Comparison of ENCODE assay signal across 7 cellular contexts in the genomic region with DNA sequence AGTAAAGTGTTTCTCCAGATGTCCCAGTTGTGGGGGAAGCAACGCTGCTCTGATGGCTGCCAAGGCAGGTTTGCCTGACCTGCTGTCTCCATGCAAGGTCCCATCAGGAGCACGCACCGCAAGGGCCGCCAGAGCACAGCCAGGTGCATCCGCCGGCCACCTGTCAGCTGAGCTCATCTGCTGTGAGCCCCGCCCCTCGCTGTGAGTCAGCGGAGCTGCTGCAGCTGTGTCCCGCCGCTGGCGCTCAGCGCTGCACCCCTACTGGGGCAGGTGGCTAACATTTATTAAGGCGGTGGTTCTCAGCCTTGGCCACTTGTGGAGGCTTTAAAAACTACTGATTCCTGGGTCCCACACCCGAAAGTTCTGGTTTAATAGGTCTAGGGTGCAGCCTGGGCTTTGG.
DNase-seq lines count a peak whose midpoint lies in the region; ATAC-seq and TF ChIP-seq lines count a peak whose summit lies in the region.

No MANE protein-coding gene starts in this region.

- no peaks in the 10 kb centered on the region for H3K4me1 Mint-ChIP-seq in T-helper 2 cell treated with Interferon-gamma antibody and Interleukin-4, amounts not matched to agents 5 μg/mL and 100 μg/mL, for 36 hours (ENCODE audit: low read depth)
- H3K4me1 Mint-ChIP-seq in progenitor cell of endocrine pancreas (ENCODE audit: low read depth): no peaks in the 10 kb centered on the region

- no peaks in the 10 kb centered on the region for H3K9me3 ChIP-seq in osteoblast (ENCODE audit: low read depth, low read length)

- H3K4me3 ChIP-seq in choroid plexus epithelial cell (ENCODE audit: low read depth, low read length) (no peak overlapping the region), osteoblast (ENCODE audit: insufficient read depth, low read length) (no peak overlapping the region)

- no peaks in the 10 kb centered on the region for H3K9me3 Mint-ChIP-seq in T-helper 2 cell treated with Interferon-gamma antibody and Interleukin-4, amounts not matched to agents 5 μg/mL and 100 μg/mL, for 36 hours
- no peaks in the 10 kb centered on the region for H3K9me3 Mint-ChIP-seq in progenitor cell of endocrine pancreas (ENCODE audit: low read depth)

- no peaks in the 10 kb centered on the region for H3K27me3 ChIP-seq in osteoblast (ENCODE audit: insufficient read depth, low read length)

- no peak overlapping the region for H2AFZ ChIP-seq in osteoblast (ENCODE audit: low read length)

- peaks cover 36% of the 10 kb centered on the region for H3K27me3 Mint-ChIP-seq in T-helper 2 cell treated with Interferon-gamma antibody and Interleukin-4, amounts not matched to agents 5 μg/mL and 100 μg/mL, for 36 hours (ENCODE audit: low read depth)
- peaks cover 51% of the 10 kb centered on the region for H3K27me3 Mint-ChIP-seq in progenitor cell of endocrine pancreas

- H3K36me3 Mint-ChIP-seq in T-helper 2 cell treated with Interferon-gamma antibody and Interleukin-4, amounts not matched to agents 5 μg/mL and 100 μg/mL, for 36 hours (ENCODE audit: low read depth): no peaks in the 10 kb centered on the region
- no peaks in the 10 kb centered on the region for H3K36me3 Mint-ChIP-seq in progenitor cell of endocrine pancreas (ENCODE audit: insufficient read depth)

- no peak overlapping the region for H3K27ac ChIP-seq in osteoblast (ENCODE audit: low read depth, low read length)

- no peak overlapping the region for H3K4me3 Mint-ChIP-seq in T-helper 2 cell treated with Interferon-gamma antibody and Interleukin-4, amounts not matched to agents 5 μg/mL and 100 μg/mL, for 36 hours
- H3K4me3 Mint-ChIP-seq in progenitor cell of endocrine pancreas (ENCODE audit: low read depth): no peak overlapping the region

- H3K27ac Mint-ChIP-seq in T-helper 2 cell treated with Interferon-gamma antibody and Interleukin-4, amounts not matched to agents 5 μg/mL and 100 μg/mL, for 36 hours: no peak overlapping the region
- no peak overlapping the region for H3K27ac Mint-ChIP-seq in progenitor cell of endocrine pancreas

- DNase-seq in HuH-7.5 (ENCODE audit: low spot score) (peak; percentile 27), choroid plexus epithelial cell (ENCODE audit: low read depth) (peak; percentile 46), progenitor cell of endocrine pancreas (ENCODE audit: low spot score, unreplicated experiment) (peak; percentile 49), osteoblast (ENCODE audit: insufficient read length, low spot score, missing footprints) (no peak)
- peak; percentile 15 for DNase-seq in T-helper 2 cell treated with Interferon-gamma antibody and Interleukin-4, amounts not matched to agents 5 μg/mL and 100 μg/mL, for 36 hours (ENCODE audit: low spot score)

- H3K79me2 ChIP-seq in osteoblast (ENCODE audit: insufficient read depth, low read length): no peaks in the 10 kb centered on the region

- H4K20me1 ChIP-seq in osteoblast (ENCODE audit: insufficient read depth, low read length): no peaks in the 10 kb centered on the region

- H3K4me1 ChIP-seq in osteoblast (ENCODE audit: insufficient read depth, low read length): peaks cover 30% of the 10 kb centered on the region

- ATAC-seq in GM19468 (IDR thresholded peaks at IDR 0.05; ENCODE audit: extremely low read depth, unreplicated experiment): peak; percentile 76
- no peak for ATAC-seq in GM18858 (IDR thresholded peaks at IDR 0.05; ENCODE audit: unreplicated experiment)

- H3K36me3 ChIP-seq in osteoblast (ENCODE audit: insufficient read depth, low read length): no peaks in the 10 kb centered on the region

- no peak overlapping the region for H3K4me2 ChIP-seq in osteoblast (ENCODE audit: insufficient read depth, low read length)

- TF ChIP-seq CTCF in choroid plexus epithelial cell (conservative IDR thresholded peaks at IDR 0.05; ENCODE audit: low read depth, low read length) (no peak), progenitor cell of endocrine pancreas (IDR thresholded peaks at IDR 0.05; ENCODE audit: unreplicated experiment) (peak; percentile 15), osteoblast (IDR thresholded peaks at IDR 0.05; ENCODE audit: extremely low read depth, low read depth, low read length) (no peak)
